In genomic region chr14:102593841-102594170, GRCh38 we compare ENCODE assay signal across 8 cellular contexts. TPM values are rescaled to one million over a fixed set of nuclear protein-coding genes. Genes with fewer than 3 reads are reported as not detected.
DNase-seq lines count a peak whose midpoint lies in the region; ATAC-seq and TF ChIP-seq lines count a peak whose summit lies in the region.

No MANE protein-coding gene starts in this region.

- H3K27ac Mint-ChIP-seq in neural crest cell (ENCODE audit: unreplicated experiment): peak overlapping the region; percentile 80

- no peaks in the 10 kb centered on the region for H3K36me3 ChIP-seq in ectodermal cell (ENCODE audit: control insufficient read depth, insufficient read depth, low read length)

- no peaks in the 10 kb centered on the region for H3K27me3 Mint-ChIP-seq in neural crest cell (ENCODE audit: low read depth)

- no peaks in the 10 kb centered on the region for H3K36me3 Mint-ChIP-seq in neural crest cell (ENCODE audit: low read depth)

- no peaks in the 10 kb centered on the region for H3K27me3 ChIP-seq in ectodermal cell (ENCODE audit: control insufficient read depth, insufficient read depth, low read length, poor library complexity, severe bottlenecking)

- peak overlapping the region; percentile 95 for H3K4me3 ChIP-seq in GM08714 (ENCODE audit: low read length)
- H3K4me3 ChIP-seq in ectodermal cell (ENCODE audit: insufficient read depth, low read depth, low read length): peak overlapping the region; percentile 89

- H3K27ac ChIP-seq in ectodermal cell (ENCODE audit: insufficient read depth, low read depth, low read length, poor library complexity, severe bottlenecking): no peak overlapping the region

- no peaks in the 10 kb centered on the region for H3K9me3 ChIP-seq in ectodermal cell (ENCODE audit: control insufficient read depth, low read length)

- DNase-seq in NCI-H1694 (lab: John Stamatoyannopoulos, UW) (peak; percentile 45), neural crest cell (ENCODE audit: low read depth, low spot score) (no peak), SK-N-DZ (ENCODE audit: low spot score) (no peak), RKO (ENCODE audit: low spot score) (no peak), NCI-H1417 treated with DMSO at 0.1 percent for 48 hours (lab: John Stamatoyannopoulos, UW) (no peak)

- peaks cover 37% of the 10 kb centered on the region for H3K4me1 Mint-ChIP-seq in neural crest cell

- 7 to 12% methylated on average over 3 to 6 of the region's 6 CpGs for WGBS in ectodermal cell, 2 experiments

- peaks cover 6% of the 10 kb centered on the region for H3K4me1 ChIP-seq in ectodermal cell (ENCODE audit: control insufficient read depth, insufficient read depth, low read length)

- H3K4me3 Mint-ChIP-seq in neural crest cell: peak overlapping the region; percentile 90

- H3K9me3 Mint-ChIP-seq in neural crest cell: no peaks in the 10 kb centered on the region

- no peak for TF ChIP-seq CTCF in neural crest cell (conservative IDR thresholded peaks at IDR 0.05)

- no peak for ATAC-seq in GM19035 (IDR thresholded peaks at IDR 0.05; ENCODE audit: unreplicated experiment)

RNA-seq across cellular contexts. Expression of gene RCOR1, which starts 1.4 kb away (rescaled TPM):
- polyA plus RNA-seq in ectodermal cell (2013, experiment 1 of 4): 28.7 TPM
- polyA plus RNA-seq in ectodermal cell (2013, experiment 2 of 4): 28.9 TPM
- polyA plus RNA-seq in ectodermal cell (2013, experiment 3 of 4): 21.9 TPM
- 24.7 TPM for polyA plus RNA-seq in ectodermal cell (2013, experiment 4 of 4)
- total RNA-seq in neural crest cell: 27.3 and 27.8 TPM in 2 replicates
- 6.5 and 8.2 TPM in 2 replicates for polyA plus RNA-seq in SK-N-DZ (2014; cell fraction: cytosol; rRNA removed)
- polyA plus RNA-seq in SK-N-DZ (2014; cell fraction: nucleus; rRNA removed): 5.2 and 5.6 TPM in 2 replicates
